ENCODE assay signal across 11 cellular contexts in the genomic region with DNA sequence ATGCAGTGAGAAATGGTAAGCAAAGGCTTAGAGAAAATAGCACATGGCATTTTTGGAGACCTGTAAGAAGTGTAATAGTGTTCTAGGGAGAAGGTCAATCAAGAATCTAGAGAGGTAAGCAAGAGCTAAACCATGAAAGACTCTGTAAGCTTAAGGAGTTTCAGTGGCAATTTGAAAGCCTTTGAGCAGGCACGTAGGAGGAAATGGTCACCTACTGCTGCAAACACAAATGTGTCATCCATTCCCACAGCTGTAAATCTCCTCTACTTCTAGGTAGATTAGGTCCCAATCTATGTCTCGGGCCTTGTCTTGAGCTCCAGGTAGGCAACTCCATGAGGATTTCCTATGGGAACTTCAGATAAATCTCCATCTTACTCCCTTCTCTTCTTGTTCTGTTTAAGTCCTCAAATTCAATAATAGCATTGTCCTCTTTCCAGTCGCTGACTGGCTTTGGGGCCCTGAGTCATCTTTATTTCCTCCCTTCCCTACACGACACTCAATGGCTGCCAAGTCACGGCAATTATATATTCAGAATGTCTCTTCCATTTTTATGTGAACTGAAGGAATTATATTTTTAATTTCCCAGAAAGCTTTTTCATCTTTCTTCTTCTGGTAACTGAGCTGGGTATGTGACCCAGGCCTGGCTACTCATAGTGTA. TPM values are rescaled to one million over a fixed set of nuclear protein-coding genes. Genes with fewer than 3 reads are reported as not detected.
DNase-seq lines count a peak whose midpoint lies in the region; ATAC-seq and TF ChIP-seq lines count a peak whose summit lies in the region.
"Had no signal": no experiment of that assay in that cellular context is flagged by ENCODE, and none has a peak within 500 bp of the region (broad histone marks: within the 10 kb centered on the region; RNA-seq: fewer than 3 reads in every experiment).

No MANE protein-coding gene starts in this region.

- H3K4me1 Mint-ChIP-seq in immature natural killer cell, result peaks cover 54 to 64% of the 10 kb centered on the region in 2 donors

- ATAC-seq in GM18517 (IDR thresholded peaks at IDR 0.05; ENCODE audit: unreplicated experiment), result peak; percentile 71
- peak; percentile 75 for ATAC-seq in GM21528 (IDR thresholded peaks at IDR 0.05; ENCODE audit: low FRiP score, unreplicated experiment)
- ATAC-seq in gastrocnemius medialis, result no peak

- peak; percentile 46 for DNase-seq in M059J (ENCODE audit: low read depth)
- DNase-seq in immature natural killer cell, result no peak
- DNase-seq in gastrocnemius medialis, result no peak
- no peak for DNase-seq in SW 1271 (lab: John Stamatoyannopoulos, UW)
- no peak for DNase-seq in GF-D8 (lab: John Stamatoyannopoulos, UW)
- DNase-seq in thyroid gland, result no peak
- DNase-seq: DMS153, NCI-H2081 had no signal

- H3K27me3 ChIP-seq in gastrocnemius medialis (no peaks in the 10 kb centered on the region), thyroid gland (no peaks in the 10 kb centered on the region)
- H3K27me3 ChIP-seq: right atrium auricular region had no signal

- H3K36me3 ChIP-seq in gastrocnemius medialis, result no peaks in the 10 kb centered on the region
- H3K36me3 ChIP-seq in thyroid gland, result no peaks in the 10 kb centered on the region
- H3K36me3 ChIP-seq: right atrium auricular region had no signal

- TF ChIP-seq POLR2A in gastrocnemius medialis (IDR thresholded peaks at IDR 0.05) (no peak), thyroid gland (IDR thresholded peaks at IDR 0.05) (no peak)

- H3K27ac Mint-ChIP-seq in immature natural killer cell, result peak overlapping the region in 4 of 6 donors; percentile 22 to 63 (median 44)

- H3K27ac ChIP-seq in gastrocnemius medialis (no peak overlapping the region), thyroid gland (no peak overlapping the region)
- H3K27ac ChIP-seq: right atrium auricular region had no signal

- no peaks in the 10 kb centered on the region for H3K9me3 Mint-ChIP-seq in immature natural killer cell

- in situ Hi-C loops in gastrocnemius medialis (cut with MboI; ENCODE audit: low sequenced_read_pairs in 4 of 4), result no loop called here

- intact Hi-C loops in gastrocnemius medialis (cut with DNase I; ENCODE audit: low total_unique reads), result no loop called here
- intact Hi-C loops in thyroid gland (cut with DNase I), result no loop called here

- TF ChIP-seq CTCF in gastrocnemius medialis (IDR thresholded peaks at IDR 0.05 in 4 of 5, conservative IDR thresholded peaks at IDR 0.05 in 1 of 5), result no peak
- no peak for TF ChIP-seq CTCF in thyroid gland (IDR thresholded peaks at IDR 0.05)

- H3K36me3 Mint-ChIP-seq in immature natural killer cell, result no peaks in the 10 kb centered on the region

- no peaks in the 10 kb centered on the region for H3K27me3 Mint-ChIP-seq in immature natural killer cell (ENCODE audit: low read depth in 3 of 3)

- H3K4me1 ChIP-seq in gastrocnemius medialis (no peaks in the 10 kb centered on the region), thyroid gland (no peaks in the 10 kb centered on the region)
- H3K4me1 ChIP-seq: right atrium auricular region had no signal

- H3K4me3 Mint-ChIP-seq in immature natural killer cell, result no peak overlapping the region

- 76 to 79% methylated on average over 5 of the region's 5 CpGs for WGBS in thyroid gland, 2 donors

- H3K4me3 ChIP-seq in gastrocnemius medialis (no peak overlapping the region), thyroid gland (replicated peaks in 1 of 3) (no peak overlapping the region)
- H3K4me3 ChIP-seq: right atrium auricular region had no signal

- H3K9me3 ChIP-seq in gastrocnemius medialis (no peaks in the 10 kb centered on the region), thyroid gland (no peaks in the 10 kb centered on the region)
- H3K9me3 ChIP-seq: right atrium auricular region had no signal

RNA-seq across cellular contexts. Expression of a gene that starts 24.2 kb away (rescaled TPM):
- total RNA-seq in M059J (2014; rRNA removed; shearing (Covaris generic)), result 4.9 and 9.9 TPM in 2 replicates
- polyA plus RNA-seq in immature natural killer cell, result 1 to 10 TPM; 2.9 to 6.5 (median 6.2) TPM
- 1 to 10 TPM in 1 of 4 donors, under 1 TPM in 3; 0.39 to 1.1 (median 0.72) TPM for total RNA-seq in gastrocnemius medialis
- total RNA-seq in thyroid gland, result 1 to 10 TPM; 2.7 to 9.7 (median 5.4) TPM

RNA-seq across cellular contexts. Expression of a gene that starts 53.2 kb away (rescaled TPM):
- total RNA-seq in M059J (2014; rRNA removed; shearing (Covaris generic)), result 135 and 211 TPM in 2 replicates
- polyA plus RNA-seq in immature natural killer cell, result 10 to 100 TPM; 40.5 to 73.8 (median 43.6) TPM
- total RNA-seq in gastrocnemius medialis (10 to 100 TPM in 1 of 4 donors, 1 to 10 TPM in 3; 9.1 to 12.9 (median 9.8) TPM), thyroid gland (10 to 100 TPM; 26.1 to 44.5 (median 34.3) TPM)

Comparison
In these comparisons a context has a peak if more than half of its experiments do, and no peak if none do; other contexts are left out.
1. ATAC-seq: peak in GM18517 (single experiment) and GM21528 (single experiment); none in gastrocnemius medialis (0 of 2).